In the genomic region with DNA sequence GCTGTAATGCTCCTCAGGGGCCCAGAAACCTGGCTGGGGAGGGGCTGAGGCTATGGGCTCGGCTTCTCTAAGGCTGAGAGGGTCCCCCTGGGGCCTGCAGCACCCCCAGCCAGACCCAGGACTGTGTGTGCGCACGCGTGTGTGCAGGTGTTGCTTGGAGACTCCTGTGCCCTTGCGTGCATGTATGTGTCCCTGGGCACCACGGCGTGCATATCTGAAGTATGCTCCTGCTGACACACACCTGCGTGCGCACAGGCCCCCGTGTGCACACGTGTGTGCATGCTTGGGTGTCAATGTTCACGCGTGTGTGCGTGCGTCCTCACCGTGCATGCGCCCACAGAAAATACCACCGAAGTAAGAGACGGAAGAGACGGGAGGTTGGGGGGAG, we compare ENCODE assay signal across 10 cellular contexts. TPM values are rescaled to one million over a fixed set of nuclear protein-coding genes. Genes with fewer than 3 reads are reported as not detected.
DNase-seq lines count a peak whose midpoint lies in the region; ATAC-seq and TF ChIP-seq lines count a peak whose summit lies in the region.
"Had no signal": no experiment of that assay in that cellular context is flagged by ENCODE, and none has a peak within 500 bp of the region (broad histone marks: within the 10 kb centered on the region; RNA-seq: fewer than 3 reads in every experiment).

No MANE protein-coding gene starts in this region.

- no peak for TF ChIP-seq CTCF in testis (IDR thresholded peaks at IDR 0.05)

- H3K4me3 ChIP-seq in iPS-18a (ENCODE audit: low read length), result peak overlapping the region; percentile 54
- peak overlapping the region; percentile 56 to 66 for H3K4me3 ChIP-seq in testis
- H3K4me3 ChIP-seq: GM12878 had no signal

- H3K27ac Mint-ChIP-seq in activated naive CD4-positive, alpha-beta T cell treated with anti-CD3 and anti-CD28 coated beads for 36 hours, result no peak overlapping the region
- no peak overlapping the region for H3K27ac Mint-ChIP-seq in activated T-cell treated with anti-CD3 and anti-CD28 coated beads, Interleukin-2, amount 50 U/mL, for 72 hours
- H3K27ac Mint-ChIP-seq: CD14-positive monocyte had no signal

- peaks cover 11% of the 10 kb centered on the region for H3K4me1 Mint-ChIP-seq in activated naive CD4-positive, alpha-beta T cell treated with anti-CD3 and anti-CD28 coated beads for 36 hours (ENCODE audit: low read depth)
- H3K4me1 Mint-ChIP-seq in activated T-cell treated with anti-CD3 and anti-CD28 coated beads, Interleukin-2, amount 50 U/mL, for 72 hours (ENCODE audit: low read depth), result peaks cover 15% of the 10 kb centered on the region

- H3K27ac ChIP-seq in iPS-18a (ENCODE audit: low read length) (no peak overlapping the region), testis (no peak overlapping the region)

- H3K9me3 ChIP-seq in iPS-18a (ENCODE audit: control insufficient read depth, low read depth, low read length) (no peaks in the 10 kb centered on the region), testis (no peaks in the 10 kb centered on the region)

- peak overlapping the region; percentile 72 for H3K4me3 Mint-ChIP-seq in activated naive CD4-positive, alpha-beta T cell treated with anti-CD3 and anti-CD28 coated beads for 36 hours
- peak overlapping the region; percentile 73 to 76 for H3K4me3 Mint-ChIP-seq in activated T-cell treated with anti-CD3 and anti-CD28 coated beads, Interleukin-2, amount 50 U/mL, for 72 hours

- peak overlapping the region; percentile 21 for H3K9ac ChIP-seq in iPS-18a (ENCODE audit: low read length)

- no peak for TF ChIP-seq POLR2A in testis (IDR thresholded peaks at IDR 0.05)

- H3K4me1 ChIP-seq in iPS-18a (ENCODE audit: control insufficient read depth, low read depth, low read length) (peaks cover 5% of the 10 kb centered on the region), testis (peaks cover 22% of the 10 kb centered on the region)

- H3K27me3 ChIP-seq in iPS-18a (ENCODE audit: control insufficient read depth, insufficient read depth, low read length), result peaks cover 62% of the 10 kb centered on the region
- no peaks in the 10 kb centered on the region for H3K27me3 ChIP-seq in testis

- intact Hi-C loops in activated naive CD4-positive, alpha-beta T cell treated with anti-CD3 and anti-CD28 coated beads for 36 hours (cut with micrococcal nuclease), result no loop called here
- intact Hi-C loops in testis (cut with DNase I; ENCODE audit: low total_unique reads), result no loop called here

- H3K27me3 Mint-ChIP-seq in activated naive CD4-positive, alpha-beta T cell treated with anti-CD3 and anti-CD28 coated beads for 36 hours (ENCODE audit: low read depth), result peaks cover 30% of the 10 kb centered on the region
- H3K27me3 Mint-ChIP-seq in activated T-cell treated with anti-CD3 and anti-CD28 coated beads, Interleukin-2, amount 50 U/mL, for 72 hours (ENCODE audit: low read depth), result peaks cover 46% of the 10 kb centered on the region

- H3K36me3 ChIP-seq in iPS-18a (ENCODE audit: control insufficient read depth, low read depth, low read length), result no peaks in the 10 kb centered on the region
- H3K36me3 ChIP-seq in testis (ENCODE audit: low read depth, missing control alignments), result no peaks in the 10 kb centered on the region

- 2 to 13% methylated on average over 10 to 20 of the region's 20 CpGs for WGBS in testis, 2 donors

- peak; percentile 41 to 45 for ATAC-seq in activated T-cell treated with anti-CD3 and anti-CD28 coated beads, Interleukin-2, amount 50 U/mL, for 72 hours (replicated peaks in 1 of 2)
- ATAC-seq in GM18870 (IDR thresholded peaks at IDR 0.05; ENCODE audit: unreplicated experiment), result no peak
- ATAC-seq: GM12878 had no signal

- CTCF ChIA-PET in activated naive CD4-positive, alpha-beta T cell treated with anti-CD3 and anti-CD28 coated beads for 36 hours (lab: Charles Lee), result no interaction called here

- peak; percentile 29 for DNase-seq in activated naive CD4-positive, alpha-beta T cell treated with anti-CD3 and anti-CD28 coated beads for 36 hours
- no peak for DNase-seq in activated naive CD4-positive, alpha-beta T cell treated with anti-CD3 and anti-CD28 coated beads, Interleukin-2, amount 50 U/mL, for 16 hours
- DNase-seq in activated T-cell treated with anti-CD3 and anti-CD28 coated beads, Interleukin-2, amount 50 U/mL, for 72 hours, result peak in 1 of 2 donors; percentile 31
- no peak for DNase-seq in testis
- no peak for DNase-seq in NCI-H1105 treated with DMSO at 0.1 percent for 48 hours (lab: John Stamatoyannopoulos, UW)
- DNase-seq in cerebellar cortex (ENCODE audit: low spot score), result no peak

- H3K36me3 Mint-ChIP-seq in activated naive CD4-positive, alpha-beta T cell treated with anti-CD3 and anti-CD28 coated beads for 36 hours (ENCODE audit: low read depth), result no peaks in the 10 kb centered on the region
- H3K36me3 Mint-ChIP-seq in activated T-cell treated with anti-CD3 and anti-CD28 coated beads, Interleukin-2, amount 50 U/mL, for 72 hours (ENCODE audit: insufficient read depth in 2 of 2), result no peaks in the 10 kb centered on the region
- H3K36me3 Mint-ChIP-seq: CD14-positive monocyte had no signal

- H3K9me3 Mint-ChIP-seq in activated naive CD4-positive, alpha-beta T cell treated with anti-CD3 and anti-CD28 coated beads for 36 hours, result no peaks in the 10 kb centered on the region
- no peaks in the 10 kb centered on the region for H3K9me3 Mint-ChIP-seq in activated T-cell treated with anti-CD3 and anti-CD28 coated beads, Interleukin-2, amount 50 U/mL, for 72 hours

RNA-seq across cellular contexts. Expression of a gene that starts 14.9 kb away (rescaled TPM):
- total RNA-seq in activated naive CD4-positive, alpha-beta T cell treated with anti-CD3 and anti-CD28 coated beads for 36 hours, result under 1 TPM in 1 of 2 experiments, not detected in 1; 0.12 TPM
- total RNA-seq in activated T-cell treated with anti-CD3 and anti-CD28 coated beads, Interleukin-2, amount 50 U/mL, for 72 hours, result 1 to 10 TPM; 1.8 to 2.5 TPM
- 1 to 10 TPM; 2.7 to 8.7 TPM for total RNA-seq in testis
- polyA plus RNA-seq in testis (ENCODE audit: insufficient read depth, low read depth, low replicate concordance), result 4.3 TPM
- total RNA-seq: GM12878 had no signal
- polyA plus RNA-seq: CD14-positive monocyte, GM12878 had no signal

RNA-seq across cellular contexts. Expression of a gene that starts 17.7 kb away (rescaled TPM):
- total RNA-seq in activated naive CD4-positive, alpha-beta T cell treated with anti-CD3 and anti-CD28 coated beads for 36 hours, result not detected
- total RNA-seq in activated T-cell treated with anti-CD3 and anti-CD28 coated beads, Interleukin-2, amount 50 U/mL, for 72 hours, result under 1 TPM in 1 of 2 donors, not detected in 1; 0.39 TPM
- 1 to 10 TPM in 1 of 2 donors, under 1 TPM in 1; 0.87 to 1.2 TPM for total RNA-seq in testis
- polyA plus RNA-seq in testis (ENCODE audit: insufficient read depth, low read depth, low replicate concordance), result 0.86 TPM
- total RNA-seq: GM12878 had no signal
- polyA plus RNA-seq: CD14-positive monocyte, GM12878 had no signal

RNA-seq across cellular contexts. Expression of a gene that starts 23.5 kb away (rescaled TPM):
- total RNA-seq in activated naive CD4-positive, alpha-beta T cell treated with anti-CD3 and anti-CD28 coated beads for 36 hours, result not detected
- not detected for total RNA-seq in activated T-cell treated with anti-CD3 and anti-CD28 coated beads, Interleukin-2, amount 50 U/mL, for 72 hours
- under 1 TPM; 0.16 to 0.56 TPM for total RNA-seq in testis
- polyA plus RNA-seq in testis (ENCODE audit: insufficient read depth, low read depth, low replicate concordance), result 0.63 TPM
- total RNA-seq: GM12878 had no signal
- polyA plus RNA-seq: CD14-positive monocyte, GM12878 had no signal

RNA-seq across cellular contexts. Expression of a gene that starts 37.0 kb away (rescaled TPM):
- total RNA-seq in activated naive CD4-positive, alpha-beta T cell treated with anti-CD3 and anti-CD28 coated beads for 36 hours, result not detected
- total RNA-seq in activated T-cell treated with anti-CD3 and anti-CD28 coated beads, Interleukin-2, amount 50 U/mL, for 72 hours, result not detected
- not detected for total RNA-seq in testis
- polyA plus RNA-seq in testis (ENCODE audit: insufficient read depth, low read depth, low replicate concordance), result 0.26 TPM
- total RNA-seq: GM12878 had no signal
- polyA plus RNA-seq: CD14-positive monocyte had no signal

RNA-seq across cellular contexts. Expression of a gene that starts 46.6 kb away (rescaled TPM):
- not detected for total RNA-seq in activated naive CD4-positive, alpha-beta T cell treated with anti-CD3 and anti-CD28 coated beads for 36 hours
- not detected for total RNA-seq in activated T-cell treated with anti-CD3 and anti-CD28 coated beads, Interleukin-2, amount 50 U/mL, for 72 hours
- under 1 TPM in 1 of 2 donors, not detected in 1; 0.43 TPM for total RNA-seq in testis
- 0.16 TPM for polyA plus RNA-seq in testis (ENCODE audit: insufficient read depth, low read depth, low replicate concordance)
- total RNA-seq: GM12878 had no signal
- polyA plus RNA-seq: CD14-positive monocyte, GM12878 had no signal
